ENCODE assay signal across 13 cellular contexts in the genomic region with DNA sequence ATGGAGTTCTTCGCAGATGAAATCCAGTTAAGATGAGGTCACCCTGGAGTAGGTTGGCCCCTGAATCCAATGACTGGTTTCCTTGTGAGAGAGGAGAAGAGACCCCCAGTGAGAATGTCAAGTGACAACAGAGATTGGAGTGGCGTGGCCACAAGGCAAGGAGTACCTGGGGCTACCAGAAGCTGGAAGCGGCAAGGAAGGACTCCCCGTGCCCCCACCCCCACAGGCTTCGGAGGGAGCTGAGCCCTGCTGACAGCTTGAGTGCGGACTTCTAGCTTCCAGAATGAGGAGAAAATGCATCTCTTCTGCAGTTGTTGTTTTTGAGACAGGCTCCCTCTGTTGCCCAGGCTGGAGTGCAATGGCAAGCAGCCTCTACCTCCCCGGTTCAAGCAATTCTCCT.
DNase-seq lines count a peak whose midpoint lies in the region; ATAC-seq and TF ChIP-seq lines count a peak whose summit lies in the region.
"Had no signal": no experiment of that assay in that cellular context is flagged by ENCODE, and none has a peak within 500 bp of the region (broad histone marks: within the 10 kb centered on the region; RNA-seq: fewer than 3 reads in every experiment).

No MANE protein-coding gene starts in this region.

- peaks cover 0 to 2% (median 0%) of the 10 kb centered on the region in 7 donors for H3K9me3 Mint-ChIP-seq in CD14-positive monocyte
- no peaks in the 10 kb centered on the region for H3K9me3 Mint-ChIP-seq in WTC11
- no peaks in the 10 kb centered on the region for H3K9me3 Mint-ChIP-seq in progenitor cell of endocrine pancreas (ENCODE audit: low read depth)
- no peaks in the 10 kb centered on the region for H3K9me3 Mint-ChIP-seq in activated CD8-positive, alpha-beta memory T cell treated with anti-CD3 and anti-CD28 coated beads, Interleukin-2, amount 10 ng/mL, durations not matched to agents 7 days and 5 days (ENCODE audit: low read depth)
- H3K9me3 Mint-ChIP-seq: CD4-positive, CD25-positive, alpha-beta regulatory T cell; CD8-positive, alpha-beta memory T cell; H9 had no signal

- H3K4me1 Mint-ChIP-seq in CD14-positive monocyte, result no peaks in the 10 kb centered on the region
- H3K4me1 Mint-ChIP-seq in WTC11, result 0 out of 2 replicates have a peak, but pooled peaks cover 6% of the 10 kb centered on the region
- peaks cover 51% of the 10 kb centered on the region for H3K4me1 Mint-ChIP-seq in progenitor cell of endocrine pancreas (ENCODE audit: low read depth)
- H3K4me1 Mint-ChIP-seq in activated CD8-positive, alpha-beta memory T cell treated with anti-CD3 and anti-CD28 coated beads, Interleukin-2, amount 10 ng/mL, durations not matched to agents 7 days and 5 days, result peaks cover 7% of the 10 kb centered on the region
- H3K4me1 Mint-ChIP-seq: B cell; CD4-positive, CD25-positive, alpha-beta regulatory T cell; CD8-positive, alpha-beta memory T cell had no signal

- intact Hi-C loops in CD14-positive monocyte (cut with micrococcal nuclease), result no loop called here

- no peak overlapping the region for H3K4me3 Mint-ChIP-seq in CD14-positive monocyte
- no peak overlapping the region for H3K4me3 Mint-ChIP-seq in WTC11
- no peak overlapping the region for H3K4me3 Mint-ChIP-seq in progenitor cell of endocrine pancreas (ENCODE audit: low read depth)
- no peak overlapping the region for H3K4me3 Mint-ChIP-seq in activated CD8-positive, alpha-beta memory T cell treated with anti-CD3 and anti-CD28 coated beads, Interleukin-2, amount 10 ng/mL, durations not matched to agents 7 days and 5 days
- H3K4me3 Mint-ChIP-seq: B cell; CD4-positive, CD25-positive, alpha-beta regulatory T cell; CD8-positive, alpha-beta memory T cell; H9 had no signal

- TF ChIP-seq CTCF in CD14-positive monocyte (IDR thresholded peaks at IDR 0.05) (no peak), WTC11 (IDR thresholded peaks at IDR 0.05) (no peak), progenitor cell of endocrine pancreas (IDR thresholded peaks at IDR 0.05; ENCODE audit: unreplicated experiment) (no peak)

- peaks cover 9 to 16% (median 13%) of the 10 kb centered on the region in 3 donors for H3K27me3 Mint-ChIP-seq in CD14-positive monocyte (ENCODE audit: low read depth in 3 of 3)
- no peaks in the 10 kb centered on the region for H3K27me3 Mint-ChIP-seq in WTC11 (ENCODE audit: low read depth)
- H3K27me3 Mint-ChIP-seq in progenitor cell of endocrine pancreas, result peaks cover 23% of the 10 kb centered on the region
- peaks cover 3% of the 10 kb centered on the region for H3K27me3 Mint-ChIP-seq in activated CD8-positive, alpha-beta memory T cell treated with anti-CD3 and anti-CD28 coated beads, Interleukin-2, amount 10 ng/mL, durations not matched to agents 7 days and 5 days

- CTCF ChIA-PET in WTC11 (lab: Charles Lee), result interaction anchor here (1.0 to 3.1 kb wide), 7 partner anchors 15 to 210 kb away, joined by 3 to 19 read pairs (median 4); a partner anchor contains a TSS
- CTCF ChIA-PET in activated CD8-positive, alpha-beta memory T cell treated with anti-CD3 and anti-CD28 coated beads, Interleukin-2, amount 10 ng/mL, durations not matched to agents 7 days and 5 days (lab: Charles Lee), result no interaction called here

- ATAC-seq in WTC11, result no peak
- no peak for ATAC-seq in HG02798 (IDR thresholded peaks at IDR 0.05; ENCODE audit: poor library complexity, unreplicated experiment)
- no peak for ATAC-seq in activated CD8-positive, alpha-beta memory T cell treated with anti-CD3 and anti-CD28 coated beads, Interleukin-2, amount 10 ng/mL, durations not matched to agents 7 days and 5 days
- no peak for ATAC-seq in GM18867 (IDR thresholded peaks at IDR 0.05; ENCODE audit: unreplicated experiment)

- H3K36me3 Mint-ChIP-seq in CD14-positive monocyte, result no peaks in the 10 kb centered on the region
- H3K36me3 Mint-ChIP-seq in WTC11, result no peaks in the 10 kb centered on the region
- no peaks in the 10 kb centered on the region for H3K36me3 Mint-ChIP-seq in progenitor cell of endocrine pancreas (ENCODE audit: insufficient read depth)
- H3K36me3 Mint-ChIP-seq in activated CD8-positive, alpha-beta memory T cell treated with anti-CD3 and anti-CD28 coated beads, Interleukin-2, amount 10 ng/mL, durations not matched to agents 7 days and 5 days, result no peaks in the 10 kb centered on the region
- H3K36me3 Mint-ChIP-seq: CD4-positive, CD25-positive, alpha-beta regulatory T cell; CD8-positive, alpha-beta memory T cell had no signal

- H3K27ac Mint-ChIP-seq in CD14-positive monocyte, result no peak overlapping the region
- H3K27ac Mint-ChIP-seq in WTC11, result no peak overlapping the region
- peak overlapping the region; percentile 82 for H3K27ac Mint-ChIP-seq in progenitor cell of endocrine pancreas
- H3K27ac Mint-ChIP-seq in activated CD8-positive, alpha-beta memory T cell treated with anti-CD3 and anti-CD28 coated beads, Interleukin-2, amount 10 ng/mL, durations not matched to agents 7 days and 5 days, result no peak overlapping the region
- H3K27ac Mint-ChIP-seq: B cell; CD4-positive, CD25-positive, alpha-beta regulatory T cell; CD8-positive, alpha-beta memory T cell; H9 had no signal

- DNase-seq in CD14-positive monocyte (ENCODE audit: low spot score) (peak; percentile 25), WTC11 (ENCODE audit: low spot score) (peak; percentile 3), mesenteric fat pad (ENCODE audit: low spot score) (peak; percentile 84), progenitor cell of endocrine pancreas (ENCODE audit: low spot score, unreplicated experiment) (no peak), GM03348 (ENCODE audit: low spot score) (no peak)
- DNase-seq in activated CD8-positive, alpha-beta memory T cell treated with anti-CD3 and anti-CD28 coated beads, Interleukin-2, amount 10 ng/mL, durations not matched to agents 7 days and 5 days, result no peak
- DNase-seq: CD4-positive, CD25-positive, alpha-beta regulatory T cell; COR-L47; H9 had no signal

- POLR2A ChIA-PET in WTC11 (lab: Charles Lee), result interaction anchor here (1.1 kb wide), 1 partner anchor 91 kb away, joined by 5 read pairs; no protein-coding TSS in a partner anchor

TF ChIP-seq in WTC11, 78 proteins besides CTCF, POLR2A, EP300 and RAD21:
- TF ChIP-seq, protein P1, sequence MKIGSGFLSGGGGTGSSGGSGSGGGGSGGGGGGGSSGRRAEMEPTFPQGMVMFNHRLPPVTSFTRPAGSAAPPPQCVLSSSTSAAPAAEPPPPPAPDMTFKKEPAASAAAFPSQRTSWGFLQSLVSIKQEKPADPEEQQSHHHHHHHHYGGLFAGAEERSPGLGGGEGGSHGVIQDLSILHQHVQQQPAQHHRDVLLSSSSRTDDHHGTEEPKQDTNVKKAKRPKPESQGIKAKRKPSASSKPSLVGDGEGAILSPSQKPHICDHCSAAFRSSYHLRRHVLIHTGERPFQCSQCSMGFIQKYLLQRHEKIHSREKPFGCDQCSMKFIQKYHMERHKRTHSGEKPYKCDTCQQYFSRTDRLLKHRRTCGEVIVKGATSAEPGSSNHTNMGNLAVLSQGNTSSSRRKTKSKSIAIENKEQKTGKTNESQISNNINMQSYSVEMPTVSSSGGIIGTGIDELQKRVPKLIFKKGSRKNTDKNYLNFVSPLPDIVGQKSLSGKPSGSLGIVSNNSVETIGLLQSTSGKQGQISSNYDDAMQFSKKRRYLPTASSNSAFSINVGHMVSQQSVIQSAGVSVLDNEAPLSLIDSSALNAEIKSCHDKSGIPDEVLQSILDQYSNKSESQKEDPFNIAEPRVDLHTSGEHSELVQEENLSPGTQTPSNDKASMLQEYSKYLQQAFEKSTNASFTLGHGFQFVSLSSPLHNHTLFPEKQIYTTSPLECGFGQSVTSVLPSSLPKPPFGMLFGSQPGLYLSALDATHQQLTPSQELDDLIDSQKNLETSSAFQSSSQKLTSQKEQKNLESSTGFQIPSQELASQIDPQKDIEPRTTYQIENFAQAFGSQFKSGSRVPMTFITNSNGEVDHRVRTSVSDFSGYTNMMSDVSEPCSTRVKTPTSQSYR (CRISPR knock-in tag; IDR thresholded peaks at IDR 0.05), result no peak
- TF ChIP-seq NFYB (CRISPR knock-in tag; conservative IDR thresholded peaks at IDR 0.05; ENCODE audit: low read depth) (no peak), ZNF219 (CRISPR knock-in tag; IDR thresholded peaks at IDR 0.05; ENCODE audit: borderline replicate concordance) (no peak)

Comparison
In these comparisons a context has a peak if more than half of its experiments do, and no peak if none do; other contexts are left out.
1. DNase-seq: peak in CD14-positive monocyte (single experiment), WTC11 (single experiment) and mesenteric fat pad (single experiment); none in progenitor cell of endocrine pancreas (single experiment), GM03348 (single experiment) and activated CD8-positive, alpha-beta memory T cell treated with anti-CD3 and anti-CD28 coated beads, Interleukin-2, amount 10 ng/mL, durations not matched to agents 7 days and 5 days (single experiment).